18 cellular contexts compared by ENCODE assay signal in genomic region chr3:13049400-13049799, GRCh38.
"Had no signal": no experiment of that assay in that cellular context is flagged by ENCODE, and none has a peak within 500 bp of the region (broad histone marks: within the 10 kb centered on the region; RNA-seq: fewer than 3 reads in every experiment).

No MANE protein-coding gene starts in this region.

- H3K4me3 ChIP-seq: esophagus squamous epithelium, gastroesophageal sphincter, left lung, lower lobe of right lung, ovary, right atrium auricular region, sigmoid colon, skin epidermis, tibial artery, upper lobe of left lung, uterus had no signal

- H3K27me3 Mint-ChIP-seq: effector memory CD8-positive, alpha-beta T cell; stimulated activated naive CD8-positive, alpha-beta T cell treated with anti-CD3 and anti-CD28 coated beads, Interleukin-15, Interleukin-2, amounts not matched to agents 100 ng/mL and 50 ng/mL, for 24 hours had no signal

- H3K27ac Mint-ChIP-seq: nephron; stimulated activated naive CD8-positive, alpha-beta T cell treated with anti-CD3 and anti-CD28 coated beads, Interleukin-15, Interleukin-2, amounts not matched to agents 100 ng/mL and 50 ng/mL, for 24 hours had no signal

- DNase-seq: effector memory CD8-positive, alpha-beta T cell; esophagus squamous epithelium; foreskin fibroblast; immature natural killer cell; mesenchymal stem cell; midbrain; ovary; sigmoid colon; tibial artery; upper lobe of left lung; uterus had no signal

- H3K4me1 ChIP-seq: esophagus squamous epithelium, gastroesophageal sphincter, lower lobe of right lung, right atrium auricular region, sigmoid colon, uterus had no signal

- H3K4me3 Mint-ChIP-seq: effector memory CD8-positive, alpha-beta T cell; immature natural killer cell; nephron; stimulated activated naive CD8-positive, alpha-beta T cell treated with anti-CD3 and anti-CD28 coated beads, Interleukin-15, Interleukin-2, amounts not matched to agents 100 ng/mL and 50 ng/mL, for 24 hours had no signal

- ATAC-seq: effector memory CD8-positive, alpha-beta T cell; gastroesophageal sphincter; left lung; lower lobe of right lung had no signal

- H3K36me3 Mint-ChIP-seq: immature natural killer cell had no signal

- H3K27me3 ChIP-seq: esophagus squamous epithelium, gastroesophageal sphincter, left lung, ovary, right atrium auricular region, sigmoid colon, tibial artery, upper lobe of left lung, uterus had no signal

- H3K9me3 Mint-ChIP-seq: effector memory CD8-positive, alpha-beta T cell; immature natural killer cell; nephron; stimulated activated naive CD8-positive, alpha-beta T cell treated with anti-CD3 and anti-CD28 coated beads, Interleukin-15, Interleukin-2, amounts not matched to agents 100 ng/mL and 50 ng/mL, for 24 hours had no signal

- H3K27ac ChIP-seq: esophagus squamous epithelium, gastroesophageal sphincter, left lung, lower lobe of right lung, ovary, right atrium auricular region, sigmoid colon, skin epidermis, tibial artery, upper lobe of left lung, uterus had no signal

- H3K9me3 ChIP-seq: esophagus squamous epithelium, gastroesophageal sphincter, left lung, lower lobe of right lung, ovary, right atrium auricular region, sigmoid colon, tibial artery, upper lobe of left lung, uterus had no signal

- H3K36me3 ChIP-seq: esophagus squamous epithelium, gastroesophageal sphincter, left lung, lower lobe of right lung, ovary, right atrium auricular region, sigmoid colon, tibial artery, upper lobe of left lung, uterus had no signal
